Comparison of ENCODE assay signal across 31 cellular contexts in the genomic region with DNA sequence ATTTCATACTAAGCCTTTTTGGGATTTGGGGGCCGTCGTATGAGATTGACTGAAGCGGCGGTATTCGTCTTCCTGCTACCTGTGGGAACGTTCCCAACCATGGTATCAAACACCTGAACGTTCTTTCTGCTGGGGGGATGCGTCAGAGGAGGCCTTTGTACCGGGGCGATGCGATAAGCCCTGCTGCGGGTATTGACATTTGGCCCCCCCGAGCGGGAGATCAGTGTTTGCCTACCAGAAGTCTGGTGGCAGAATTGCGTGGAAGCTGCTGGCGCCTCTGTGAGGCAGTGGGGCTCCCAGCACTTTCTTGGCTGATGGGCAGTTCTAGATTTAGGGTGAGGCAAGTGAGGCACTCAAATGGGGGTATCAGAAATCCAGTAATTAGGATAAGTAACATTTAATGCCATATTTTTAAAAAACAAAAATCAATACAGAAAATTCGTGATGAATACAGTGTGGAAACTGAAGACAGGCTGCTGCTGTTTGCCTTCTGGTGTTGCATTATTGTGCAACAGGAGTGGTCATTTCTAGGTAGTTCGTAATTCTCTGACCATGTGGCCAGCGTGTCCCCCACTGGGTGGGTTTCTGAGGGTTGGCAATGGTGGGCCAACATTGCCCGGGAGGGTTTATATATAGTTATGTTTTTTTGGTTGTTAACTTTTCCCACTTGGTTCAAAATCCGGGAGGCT. TPM values are rescaled to one million over a fixed set of nuclear protein-coding genes. Genes with fewer than 3 reads are reported as not detected.
"Had no signal": no experiment of that assay in that cellular context is flagged by ENCODE, and none has a peak within 500 bp of the region (broad histone marks: within the 10 kb centered on the region; RNA-seq: fewer than 3 reads in every experiment).

No MANE protein-coding gene starts in this region.

- DNase-seq: activated CD4-positive, alpha-beta memory T cell treated with anti-CD3 and anti-CD28 coated beads, Interleukin-2, amount 10 ng/mL, durations not matched to agents 7 days and 5 days; activated CD4-positive, alpha-beta T cell treated with anti-CD3 and anti-CD28 coated beads for 1 hour; activated CD4-positive, alpha-beta T cell treated with anti-CD3 and anti-CD28 coated beads for 48 hours; activated CD4-positive, CD25-positive, alpha-beta regulatory T cell; activated gamma-delta T cell; activated naive CD4-positive, alpha-beta T cell treated with Interleukin-2 at 50 U/mL for 16 hours; activated T-cell treated with anti-CD3 and anti-CD28 coated beads, Interleukin-2, amount 50 U/mL, for 24 hours; amygdala; Karpas-422; KBM-7; NCI-H1105; NCI-H1436; NCI-H1694 treated with DMSO at 0.1 percent for 48 hours; NCI-H2029; NCI-H345; NCI-H524 treated with DMSO at 0.1 percent for 48 hours; NCI-H748 treated with DMSO at 0.1 percent for 48 hours; Right ventricle myocardium superior; T1000; WERI-Rb-1 had no signal

- H3K27me3 ChIP-seq: ascending aorta, cardiac muscle cell had no signal

- H3K27ac ChIP-seq: ascending aorta, cardiac muscle cell, SK-N-MC, WERI-Rb-1 had no signal

- H3K36me3 ChIP-seq: ascending aorta, cardiac muscle cell, WERI-Rb-1 had no signal

- H3K9me3 ChIP-seq: ascending aorta had no signal

- H3K4me1 ChIP-seq: ascending aorta had no signal

- H3K4me3 ChIP-seq: ascending aorta, cardiac muscle cell, SK-N-MC had no signal

RNA-seq across cellular contexts. Expression of a gene that starts 12.7 kb away (rescaled TPM):
- total RNA-seq: activated CD4-positive, alpha-beta memory T cell treated with anti-CD3 and anti-CD28 coated beads, Interleukin-2, amount 10 ng/mL, durations not matched to agents 7 days and 5 days; activated CD8-positive, alpha-beta memory T cell treated with anti-CD3 and anti-CD28 coated beads for 36 hours; activated naive CD8-positive, alpha-beta T cell treated with anti-CD3 and anti-CD28 coated beads, Interleukin-2, amount 10 ng/mL, durations not matched to agents 7 days and 5 days; activated T-helper 2 cell treated with anti-CD3 and anti-CD28 coated beads, Interferon-gamma antibody, Interleukin-2, Interleukin-4, amounts not matched to agents 10 μg/mL and 5 μg/mL and 100 μg/mL, durations not matched to agents 14 hours and 24 hours and 36 hours; ascending aorta; cardiac muscle cell; MCF 10A; NCI-H460; OCI-LY7; Right ventricle myocardium superior; T-helper 1 cell treated with Interleukin-12 subunit alpha and Interleukin-12 subunit beta and Interleukin-4 antibody, amounts not matched to agents 30 ng/mL and 1 ng/mL, for 36 hours; T-helper 2 cell treated with Interferon-gamma antibody and Interleukin-4, amounts not matched to agents 100 ng/mL and 5 ng/mL, for 36 hours had no signal
- polyA plus RNA-seq: cardiac muscle cell had no signal
